Comparison of ENCODE assay signal across 10 cellular contexts in the genomic region with DNA sequence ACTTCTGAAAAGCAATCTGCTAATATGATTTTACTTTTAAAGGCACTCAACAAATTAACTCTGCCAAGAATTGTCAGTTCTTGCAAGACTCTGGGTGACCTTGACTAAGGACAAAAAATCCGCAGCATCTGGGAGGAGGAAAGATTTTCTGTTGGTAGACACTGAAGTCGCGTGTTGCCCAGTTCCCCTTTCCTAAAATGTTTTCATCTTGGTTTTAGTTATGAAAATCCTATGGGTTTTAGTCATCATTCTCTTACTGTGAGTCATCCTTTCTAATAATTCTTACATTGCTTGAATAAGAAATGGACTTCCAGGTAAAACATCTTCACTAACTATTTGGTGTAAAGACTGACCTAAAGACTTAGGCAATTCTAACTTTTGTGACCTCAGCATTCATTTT. TPM values are rescaled to one million over a fixed set of nuclear protein-coding genes. Genes with fewer than 3 reads are reported as not detected.
A peak's percentile ranks its signal among the peaks of the same experiment; 100 is the strongest.
DNase-seq lines count a peak whose midpoint lies in the region; ATAC-seq and TF ChIP-seq lines count a peak whose summit lies in the region.
"Had no signal": no experiment of that assay in that cellular context is flagged by ENCODE, and none has a peak within 500 bp of the region (broad histone marks: within the 10 kb centered on the region; RNA-seq: fewer than 3 reads in every experiment).

No MANE protein-coding gene starts in this region.

- H4K20me1 ChIP-seq in SK-N-SH (ENCODE audit: insufficient read depth) = no peaks in the 10 kb centered on the region

- H3K9me3 ChIP-seq in SK-N-SH (no peaks in the 10 kb centered on the region), mesenchymal stem cell (ENCODE audit: control insufficient read depth, low read length) (no peaks in the 10 kb centered on the region)
- no peaks in the 10 kb centered on the region for H3K9me3 ChIP-seq in effector memory CD4-positive, alpha-beta T cell (ENCODE audit: control insufficient read depth, low read length)
- H3K9me3 ChIP-seq: neutrophil had no signal

- H3K27ac ChIP-seq in SK-N-SH (ENCODE audit: low read depth in 2 of 2, low read length in 1 of 2) (peak overlapping the region; percentile 24 to 75; a peak in 3 of 4 replicates), mesenchymal stem cell (ENCODE audit: low read length, poor library complexity, severe bottlenecking) (peak overlapping the region; percentile 68)
- H3K27ac ChIP-seq in effector memory CD4-positive, alpha-beta T cell (ENCODE audit: insufficient read depth, low read length, poor library complexity, severe bottlenecking) = no peak overlapping the region
- H3K27ac ChIP-seq: neutrophil had no signal

- CTCF ChIA-PET in SK-N-SH (lab: Yijun Ruan, JAX) = interaction anchor here (1.4 kb wide), 1 partner anchor 118 kb away, joined by 7 read pairs; no protein-coding TSS in a partner anchor

- TF ChIP-seq CTCF in SK-N-SH (IDR thresholded peaks at IDR 0.05) = no peak

- H3K4me3 ChIP-seq in SK-N-SH (ENCODE audit: low read depth in 2 of 2, low read length in 1 of 2) (no peak overlapping the region), mesenchymal stem cell (ENCODE audit: insufficient read depth in 1 of 2, low read depth in 1 of 2, low read length in 2 of 2) (no peak overlapping the region)
- H3K4me3 ChIP-seq in effector memory CD4-positive, alpha-beta T cell (ENCODE audit: insufficient read depth, low read depth, low read length, poor library complexity, severe bottlenecking) = no peak overlapping the region

- H3K18ac ChIP-seq in mesenchymal stem cell (ENCODE audit: low read depth in 1 of 2, low read length in 2 of 2) = no peak overlapping the region

- H2BK12ac ChIP-seq in mesenchymal stem cell (ENCODE audit: low read length in 2 of 2) = no peak overlapping the region

- H4K91ac ChIP-seq in mesenchymal stem cell (ENCODE audit: low read length) = no peak overlapping the region

- H3K9ac ChIP-seq in SK-N-SH (peak overlapping the region; percentile 40; the same call in 1 of the 2 replicates), mesenchymal stem cell (ENCODE audit: low read length) (peak overlapping the region; percentile 60)

- H3K4me1 ChIP-seq in SK-N-SH (ENCODE audit: control insufficient read depth in 1 of 2, insufficient read depth in 2 of 2, low read depth in 1 of 2, low read length in 1 of 2) = peaks cover 0 to 47% of the 10 kb centered on the region in 2 experiments; a peak in 3 of 4 replicates
- H3K4me1 ChIP-seq in mesenchymal stem cell (ENCODE audit: control insufficient read depth, insufficient read depth, low read depth, low read length) = peaks cover 13% of the 10 kb centered on the region
- H3K4me1 ChIP-seq in effector memory CD4-positive, alpha-beta T cell (ENCODE audit: control insufficient read depth, insufficient read depth, low read length, poor library complexity, severe bottlenecking) = peaks cover 9% of the 10 kb centered on the region

- H3K4ac ChIP-seq in mesenchymal stem cell (ENCODE audit: low read depth in 1 of 2, low read length in 2 of 2) = no peak overlapping the region

- H3K9me2 ChIP-seq in SK-N-SH = no peaks in the 10 kb centered on the region

- H3K36me3 ChIP-seq in SK-N-SH (replicated peaks in 1 of 2; ENCODE audit: control insufficient read depth in 1 of 2, insufficient read depth in 2 of 2, low read length in 1 of 2) = no peaks in the 10 kb centered on the region
- H3K36me3 ChIP-seq in mesenchymal stem cell (ENCODE audit: control insufficient read depth in 1 of 2, insufficient read depth in 2 of 2, low read depth in 1 of 2, low read length in 2 of 2) = no peaks in the 10 kb centered on the region
- no peaks in the 10 kb centered on the region for H3K36me3 ChIP-seq in effector memory CD4-positive, alpha-beta T cell (ENCODE audit: control insufficient read depth, insufficient read depth, low read length)
- H3K36me3 ChIP-seq: neutrophil had no signal

- no peak overlapping the region for H2BK5ac ChIP-seq in mesenchymal stem cell (ENCODE audit: low read depth, low read length, poor library complexity, severe bottlenecking)

- H3K79me1 ChIP-seq in mesenchymal stem cell (replicated peaks; ENCODE audit: low read length, poor library complexity, severe bottlenecking) = no peaks in the 10 kb centered on the region

- H3F3A ChIP-seq in SK-N-SH (replicated peaks; ENCODE audit: insufficient read depth) = peaks cover 30% of the 10 kb centered on the region

- H3K79me2 ChIP-seq in SK-N-SH (ENCODE audit: insufficient read depth) = no peaks in the 10 kb centered on the region

- peak; percentile 54 for ATAC-seq in GM18511 (IDR thresholded peaks at IDR 0.05; ENCODE audit: unreplicated experiment)
- ATAC-seq in HG03097 (IDR thresholded peaks at IDR 0.05; ENCODE audit: low FRiP score, unreplicated experiment) = peak; percentile 51
- ATAC-seq in HG02981 (IDR thresholded peaks at IDR 0.05; ENCODE audit: unreplicated experiment) = no peak

- H2AFZ ChIP-seq in SK-N-SH (ENCODE audit: low read depth) (0 out of 2 replicates have a peak overlapping the region, but pooled peaks have one; percentile 4), mesenchymal stem cell (ENCODE audit: low read depth, low read length) (no peak overlapping the region)

- POLR2A ChIA-PET in SK-N-SH (lab: Yijun Ruan, JAX) = no interaction called here

- 11% methylated on average over 3 of the region's 3 CpGs for WGBS in SK-N-SH (ENCODE audit: low lambda C conversion rate)
- 17% methylated on average over 1 of the region's 3 CpGs for WGBS in mesenchymal stem cell

- no peak overlapping the region for H2AK5ac ChIP-seq in mesenchymal stem cell (ENCODE audit: low read length, severe bottlenecking)

- no peak for TF ChIP-seq RAD21 in SK-N-SH (IDR thresholded peaks at IDR 0.05; ENCODE audit: low read length)

- TF ChIP-seq EP300 in SK-N-SH (IDR thresholded peaks at IDR 0.05; ENCODE audit: borderline replicate concordance in 1 of 2, low read depth in 1 of 2, low read length in 1 of 2) = no peak

- H4K8ac ChIP-seq in mesenchymal stem cell (ENCODE audit: low read length) = no peak overlapping the region

- DNase-seq in SK-N-SH = no peak
- DNase-seq in mesenchymal stem cell = peak; percentile 20
- no peak for DNase-seq in mesenteric fat pad (ENCODE audit: low spot score)
- no peak for DNase-seq in OCI-M2 (lab: John Stamatoyannopoulos, UW; ENCODE audit: unreplicated experiment)
- DNase-seq in effector memory CD4-positive, alpha-beta T cell = no peak
- DNase-seq: NCI-H748 treated with DMSO at 0.1 percent for 48 hours had no signal

- no peak overlapping the region for H3K14ac ChIP-seq in mesenchymal stem cell (ENCODE audit: low read length in 2 of 2)

- no peak overlapping the region for H2BK120ac ChIP-seq in mesenchymal stem cell (ENCODE audit: low read depth, low read length)

- peak overlapping the region; percentile 60; the same call in 1 of the 2 replicates for H3K4me2 ChIP-seq in SK-N-SH
- no peak overlapping the region for H3K4me2 ChIP-seq in mesenchymal stem cell (ENCODE audit: low read length, poor library complexity, severe bottlenecking)

- H3K27me3 ChIP-seq in SK-N-SH (ENCODE audit: insufficient read depth) = no peaks in the 10 kb centered on the region
- no peaks in the 10 kb centered on the region for H3K27me3 ChIP-seq in mesenchymal stem cell (ENCODE audit: control insufficient read depth in 1 of 2, insufficient read depth in 1 of 2, low read length in 2 of 2)
- no peaks in the 10 kb centered on the region for H3K27me3 ChIP-seq in effector memory CD4-positive, alpha-beta T cell (replicated peaks; ENCODE audit: control insufficient read depth, insufficient read depth, low read length, poor library complexity, severe bottlenecking)
- H3K27me3 ChIP-seq: neutrophil had no signal

- H2BK15ac ChIP-seq in mesenchymal stem cell (ENCODE audit: low read depth, poor library complexity, severe bottlenecking) = no peak overlapping the region

- no peak overlapping the region for H3K23ac ChIP-seq in mesenchymal stem cell (ENCODE audit: low read length in 2 of 2)

TF ChIP-seq in SK-N-SH, 30 proteins besides CTCF, POLR2A, EP300 and RAD21:
- no peak for TF ChIP-seq MEF2A (IDR thresholded peaks at IDR 0.05; ENCODE audit: borderline replicate concordance, low read depth)
- TF ChIP-seq, protein P1, sequence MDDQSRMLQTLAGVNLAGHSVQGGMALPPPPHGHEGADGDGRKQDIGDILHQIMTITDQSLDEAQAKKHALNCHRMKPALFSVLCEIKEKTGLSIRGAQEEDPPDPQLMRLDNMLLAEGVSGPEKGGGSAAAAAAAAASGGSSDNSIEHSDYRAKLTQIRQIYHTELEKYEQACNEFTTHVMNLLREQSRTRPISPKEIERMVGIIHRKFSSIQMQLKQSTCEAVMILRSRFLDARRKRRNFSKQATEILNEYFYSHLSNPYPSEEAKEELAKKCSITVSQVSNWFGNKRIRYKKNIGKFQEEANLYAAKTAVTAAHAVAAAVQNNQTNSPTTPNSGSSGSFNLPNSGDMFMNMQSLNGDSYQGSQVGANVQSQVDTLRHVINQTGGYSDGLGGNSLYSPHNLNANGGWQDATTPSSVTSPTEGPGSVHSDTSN (IDR thresholded peaks at IDR 0.05) = no peak
- TF ChIP-seq JUND (IDR thresholded peaks at IDR 0.05) = peak; percentile 75
- no peak for TF ChIP-seq TAF1 (IDR thresholded peaks at IDR 0.05; ENCODE audit: borderline replicate concordance, low read depth, low read length)
- TF ChIP-seq POLR2AphosphoS5 (IDR thresholded peaks at IDR 0.05; ENCODE audit: low read depth, low read length) = no peak
- no peak for TF ChIP-seq MXI1 (IDR thresholded peaks at IDR 0.05; ENCODE audit: low read depth, low read length)
- peak; percentile 80 for TF ChIP-seq FOSL2 (IDR thresholded peaks at IDR 0.05; ENCODE audit: borderline replicate concordance, low read depth)
- TF ChIP-seq, protein P2, sequence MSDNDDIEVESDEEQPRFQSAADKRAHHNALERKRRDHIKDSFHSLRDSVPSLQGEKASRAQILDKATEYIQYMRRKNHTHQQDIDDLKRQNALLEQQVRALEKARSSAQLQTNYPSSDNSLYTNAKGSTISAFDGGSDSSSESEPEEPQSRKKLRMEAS (IDR thresholded peaks at IDR 0.05; ENCODE audit: low read depth) = peak; percentile 35; the same call in 1 of the 2 replicates
- TF ChIP-seq TCF12 (IDR thresholded peaks at IDR 0.05) = no peak; the same call in 1 of the 2 replicates

RNA-seq across cellular contexts. Expression of a gene that starts 9.1 kb away (rescaled TPM):
- polyA plus RNA-seq in SK-N-SH (2012; rRNA removed) = 0.39 and 0.68 TPM in 2 replicates
- polyA plus RNA-seq in SK-N-SH (2012; cell fraction: cytosol; rRNA removed) = 0.49 and 0.93 TPM in 2 replicates
- 0.47 and 0.63 TPM in 2 replicates for polyA plus RNA-seq in SK-N-SH (2012; cell fraction: nucleus; rRNA removed)
- polyA plus RNA-seq in mesenchymal stem cell (2013, experiment 1 of 2) = 0.04 TPM
- not detected for polyA plus RNA-seq in mesenchymal stem cell (2013, experiment 2 of 2)
- total RNA-seq in mesenteric fat pad = not detected

RNA-seq across cellular contexts. Expression of a gene that starts 50.2 kb away (rescaled TPM):
- 3.7 and 4.9 TPM in 2 replicates for polyA plus RNA-seq in SK-N-SH (2012; rRNA removed)
- polyA plus RNA-seq in SK-N-SH (2012; cell fraction: cytosol; rRNA removed) = 3.1 and 3.8 TPM in 2 replicates
- 2.2 and 3.4 TPM in 2 replicates for polyA plus RNA-seq in SK-N-SH (2012; cell fraction: nucleus; rRNA removed)
- 2.3 TPM for polyA plus RNA-seq in mesenchymal stem cell (2013, experiment 1 of 2)
- 2.5 TPM for polyA plus RNA-seq in mesenchymal stem cell (2013, experiment 2 of 2)
- total RNA-seq in mesenteric fat pad = 8.0 TPM
